8 cellular contexts compared by ENCODE assay signal in genomic region chr10:23067939-23068775, GRCh38. TPM values are rescaled to one million over a fixed set of nuclear protein-coding genes. Genes with fewer than 3 reads are reported as not detected.
A peak's percentile ranks its signal among the peaks of the same experiment; 100 is the strongest.
DNase-seq lines count a peak whose midpoint lies in the region; ATAC-seq and TF ChIP-seq lines count a peak whose summit lies in the region.

No MANE protein-coding gene starts in this region.

- H3K27ac ChIP-seq in left lung = no peak overlapping the region

- no peaks in the 10 kb centered on the region for H3K9me3 ChIP-seq in left lung

- peaks cover 2 to 4% of the 10 kb centered on the region in 2 donors for H3K4me1 ChIP-seq in left lung

- H3K27me3 ChIP-seq in left lung = no peaks in the 10 kb centered on the region

- peak; percentile 81 to 90 for TF ChIP-seq CTCF in left lung (IDR thresholded peaks at IDR 0.05)

- H3K36me3 ChIP-seq in left lung = no peaks in the 10 kb centered on the region

- DNase-seq in GM03348 (ENCODE audit: low spot score) (peak; percentile 76), NCI-H345 (lab: John Stamatoyannopoulos, UW) (peak; percentile 55), cerebellum (ENCODE audit: low spot score) (peak; percentile 53), left lung (peak; percentile 71 to 84)
- peak; percentile 58 to 62 for DNase-seq in activated CD4-positive, alpha-beta T cell treated with anti-CD3 and anti-CD28 coated beads for 24 hours (ENCODE audit: low read depth in 2 of 2)
- DNase-seq in stimulated activated CD4-positive, alpha-beta T cell treated with anti-CD3 and anti-CD28 coated beads, Interleukin-4, amount 100 ng/mL, for 48 hours (ENCODE audit: low read depth in 2 of 2) = peak; percentile 53 to 59

- H3K4me3 ChIP-seq in left lung = no peak overlapping the region

- ATAC-seq in HG02759 (IDR thresholded peaks at IDR 0.05; ENCODE audit: unreplicated experiment) (peak; percentile 51), left lung (peak; percentile 88), HG03139 (IDR thresholded peaks at IDR 0.05; ENCODE audit: unreplicated experiment) (no peak)

- intact Hi-C loops in left lung (cut with DNase I) = no loop called here

RNA-seq across cellular contexts. Expression of gene MSRB2, which starts 27.2 kb away (rescaled TPM):
- total RNA-seq in cerebellum (18.9 TPM), left lung (10 to 100 TPM; 28.0 to 29.1 TPM)
